22 cellular contexts compared by ENCODE assay signal in the genomic region with DNA sequence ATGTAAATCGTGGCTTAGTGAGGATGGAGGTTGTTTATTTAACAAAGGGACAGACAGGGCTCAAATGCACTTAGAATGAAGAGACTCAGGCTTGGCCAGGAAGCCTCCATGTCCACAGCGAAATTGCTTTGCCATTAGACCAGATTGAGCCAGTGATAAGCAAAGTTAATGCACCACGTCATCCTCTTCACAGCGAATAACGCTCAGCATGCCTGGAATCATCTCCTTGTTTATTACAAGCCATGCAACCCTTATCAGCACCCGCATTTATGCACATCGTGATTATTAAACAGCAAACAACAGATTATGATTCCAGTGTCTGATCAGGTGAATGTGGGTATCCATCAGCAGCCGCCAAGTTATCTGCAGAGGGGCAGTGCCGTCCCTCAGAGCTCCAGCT.
A peak's percentile ranks its signal among the peaks of the same experiment; 100 is the strongest.
DNase-seq lines count a peak whose midpoint lies in the region; ATAC-seq and TF ChIP-seq lines count a peak whose summit lies in the region.
"Had no signal": no experiment of that assay in that cellular context is flagged by ENCODE, and none has a peak within 500 bp of the region (broad histone marks: within the 10 kb centered on the region; RNA-seq: fewer than 3 reads in every experiment).

No MANE protein-coding gene starts in this region.

- no peaks in the 10 kb centered on the region for H3K9me3 Mint-ChIP-seq in neural progenitor cell

- TF ChIP-seq CTCF in neural progenitor cell (IDR thresholded peaks at IDR 0.05) (no peak), left lung (IDR thresholded peaks at IDR 0.05) (no peak)

- H3K27me3 ChIP-seq in neural progenitor cell (no peaks in the 10 kb centered on the region), left lung (peaks cover 0 to 23% of the 10 kb centered on the region in 2 donors)

- ATAC-seq in activated CD4-positive, CD25-positive, alpha-beta regulatory T cell treated with anti-CD3 and anti-CD28 coated beads, Interleukin-2, amount 50 U/mL, for 24 hours, result no peak
- ATAC-seq in left lung, result no peak
- ATAC-seq: PC-3 had no signal

- no peak overlapping the region for H2AFZ ChIP-seq in neural progenitor cell (replicated peaks)

- H3K27ac ChIP-seq in neural progenitor cell (no peak overlapping the region), left lung (no peak overlapping the region)
- H3K27ac ChIP-seq: 22Rv1, C4-2B, HL-60, KMS-11 had no signal

- H3K9ac ChIP-seq in neural progenitor cell, result no peak overlapping the region
- H3K9ac ChIP-seq: KMS-11 had no signal

- no peaks in the 10 kb centered on the region for H3K79me2 ChIP-seq in neural progenitor cell (ENCODE audit: low read depth)

- peaks cover 10% of the 10 kb centered on the region for H3K4me1 Mint-ChIP-seq in neural progenitor cell

- H3K27me3 Mint-ChIP-seq in neural progenitor cell (ENCODE audit: insufficient read depth, low read depth), result peaks cover 4% of the 10 kb centered on the region

- peak overlapping the region; percentile 39 for H3K4me2 ChIP-seq in neural progenitor cell
- H3K4me2 ChIP-seq: KMS-11 had no signal

- no peak overlapping the region for H3K27ac Mint-ChIP-seq in neural progenitor cell

- no peak overlapping the region for H3K4me3 Mint-ChIP-seq in neural progenitor cell

- peaks cover 16% of the 10 kb centered on the region for H3F3A ChIP-seq in neural progenitor cell (ENCODE audit: low read depth)

- H3K4me3 ChIP-seq in neural progenitor cell (no peak overlapping the region), left lung (no peak overlapping the region)

- intact Hi-C loops in left lung (cut with DNase I), result no loop called here

- peaks cover 6% of the 10 kb centered on the region for H4K20me1 ChIP-seq in neural progenitor cell (ENCODE audit: low read depth)

- H3K36me3 Mint-ChIP-seq in neural progenitor cell, result peaks cover 1% of the 10 kb centered on the region

- H3K9me3 ChIP-seq in neural progenitor cell (ENCODE audit: low read depth) (no peaks in the 10 kb centered on the region), left lung (no peaks in the 10 kb centered on the region)

- DNase-seq in DMS153 (lab: John Stamatoyannopoulos, UW), result peak; percentile 15
- no peak for DNase-seq in DMS153 treated with DMSO at 0.1 percent for 48 hours (lab: John Stamatoyannopoulos, UW; ENCODE audit: unreplicated experiment)
- DNase-seq in H4 (ENCODE audit: low spot score), result peak; percentile 96
- peak; percentile 40 for DNase-seq in ecto neural progenitor cell (ENCODE audit: low spot score)
- no peak for DNase-seq in neural progenitor cell (ENCODE audit: low spot score)
- no peak for DNase-seq in SIG-M5 treated with dmso at 0.1 percent for 504 hours (lab: John Stamatoyannopoulos, UW; ENCODE audit: unreplicated experiment)
- no peak for DNase-seq in left lung
- DNase-seq: AML-193, DMS 273 treated with DMSO at 0.1 percent for 48 hours, H7, NCI-H1417 treated with DMSO at 0.1 percent for 48 hours, NCI-H2081, NCI-H524, NCI-H82, PC-3, RPMI8226, SHP77 treated with DMSO at 0.1 percent for 48 hours had no signal

- no peaks in the 10 kb centered on the region for H3K36me3 ChIP-seq in neural progenitor cell
- no peaks in the 10 kb centered on the region for H3K36me3 ChIP-seq in left lung

- H3K4me1 ChIP-seq in neural progenitor cell (peaks cover 21% of the 10 kb centered on the region), left lung (no peaks in the 10 kb centered on the region)

Comparison
In these comparisons a context has a peak if more than half of its experiments do, and no peak if none do; other contexts are left out.
1. DNase-seq: peak in DMS153 (single experiment), H4 (single experiment) and ecto neural progenitor cell (single experiment); none in DMS153 treated with DMSO at 0.1 percent for 48 hours (single experiment), neural progenitor cell (single experiment), SIG-M5 treated with dmso at 0.1 percent for 504 hours (single experiment) and left lung (0 of 2).